8 cellular contexts compared by ENCODE assay signal in genomic region chr9:112921549-112921948, GRCh38. TPM values are rescaled to one million over a fixed set of nuclear protein-coding genes. Genes with fewer than 3 reads are reported as not detected.
DNase-seq lines count a peak whose midpoint lies in the region; TF ChIP-seq lines count a peak whose summit lies in the region.

No MANE protein-coding gene starts in this region.

- no peak overlapping the region for H3K4me3 Mint-ChIP-seq in activated CD4-positive, alpha-beta T cell treated with anti-CD3 and anti-CD28 coated beads, Interleukin-2, amount 10 ng/mL, durations not matched to agents 24 days and 14 days

- DNase-seq in NCI-H2171 treated with DMSO at 0.1 percent for 48 hours (lab: John Stamatoyannopoulos, UW) (peak; percentile 44), NCI-H2171 (lab: John Stamatoyannopoulos, UW) (no peak), HL-60 (ENCODE audit: low read depth in 1 of 2, low spot score in 1 of 2) (peak in 1 of 2 experiments; percentile 54), SKM-1 (lab: John Stamatoyannopoulos, UW; ENCODE audit: unreplicated experiment) (peak; percentile 17), hepatic stellate cell (ENCODE audit: low spot score) (peak; percentile 13), cortex of kidney (lab: John Stamatoyannopoulos, UW) (no peak)
- no peak for DNase-seq in activated CD4-positive, alpha-beta T cell treated with anti-CD3 and anti-CD28 coated beads, Interleukin-2, amount 10 ng/mL, durations not matched to agents 24 days and 14 days
- DNase-seq in activated naive CD4-positive, alpha-beta T cell treated with Interleukin-2 at 50 U/mL for 16 hours = no peak

- H3K27me3 Mint-ChIP-seq in activated CD4-positive, alpha-beta T cell treated with anti-CD3 and anti-CD28 coated beads, Interleukin-2, amount 10 ng/mL, durations not matched to agents 24 days and 14 days = peaks cover 31% of the 10 kb centered on the region

- no peaks in the 10 kb centered on the region for H3K27me3 ChIP-seq in HL-60 (ENCODE audit: insufficient read depth, poor library complexity, severe bottlenecking)

- H3K4me3 ChIP-seq in HL-60 (replicated peaks; ENCODE audit: insufficient read depth, low read length) = no peak overlapping the region

- no peaks in the 10 kb centered on the region for H3K9me3 Mint-ChIP-seq in activated CD4-positive, alpha-beta T cell treated with anti-CD3 and anti-CD28 coated beads, Interleukin-2, amount 10 ng/mL, durations not matched to agents 24 days and 14 days

- TF ChIP-seq CTCF in HL-60 (IDR thresholded peaks at IDR 0.05; ENCODE audit: insufficient read depth, low read length) = peak; percentile 87

- no peaks in the 10 kb centered on the region for H3K36me3 Mint-ChIP-seq in activated CD4-positive, alpha-beta T cell treated with anti-CD3 and anti-CD28 coated beads, Interleukin-2, amount 10 ng/mL, durations not matched to agents 24 days and 14 days (ENCODE audit: low read depth)

- intact Hi-C loops in activated CD4-positive, alpha-beta T cell treated with anti-CD3 and anti-CD28 coated beads, Interleukin-2, amount 10 ng/mL, durations not matched to agents 24 days and 14 days (cut with micrococcal nuclease) = loop anchor here (5.0 kb wide), 1 partner anchor 191 kb away; no protein-coding TSS in a partner anchor

- no peak overlapping the region for H3K27ac ChIP-seq in HL-60 (replicated peaks)

- no peak overlapping the region for H3K27ac Mint-ChIP-seq in activated CD4-positive, alpha-beta T cell treated with anti-CD3 and anti-CD28 coated beads, Interleukin-2, amount 10 ng/mL, durations not matched to agents 24 days and 14 days

- peaks cover 3% of the 10 kb centered on the region for H3K4me1 Mint-ChIP-seq in activated CD4-positive, alpha-beta T cell treated with anti-CD3 and anti-CD28 coated beads, Interleukin-2, amount 10 ng/mL, durations not matched to agents 24 days and 14 days

RNA-seq across cellular contexts. Expression of gene SLC46A2, which starts 30.9 kb away (rescaled TPM):
- not detected in 2 replicates for total RNA-seq in activated CD4-positive, alpha-beta T cell treated with anti-CD3 and anti-CD28 coated beads, Interleukin-2, amount 10 ng/mL, durations not matched to agents 24 days and 14 days

Comparison
In these comparisons a context has a peak if more than half of its experiments do, and no peak if none do; other contexts are left out.
1. DNase-seq: peak in NCI-H2171 treated with DMSO at 0.1 percent for 48 hours (single experiment), SKM-1 (single experiment) and hepatic stellate cell (single experiment); none in NCI-H2171 (single experiment), activated CD4-positive, alpha-beta T cell treated with anti-CD3 and anti-CD28 coated beads, Interleukin-2, amount 10 ng/mL, durations not matched to agents 24 days and 14 days (single experiment), activated naive CD4-positive, alpha-beta T cell treated with Interleukin-2 at 50 U/mL for 16 hours (single experiment) and cortex of kidney (single experiment).